17 cellular contexts compared by ENCODE assay signal in the genomic region with DNA sequence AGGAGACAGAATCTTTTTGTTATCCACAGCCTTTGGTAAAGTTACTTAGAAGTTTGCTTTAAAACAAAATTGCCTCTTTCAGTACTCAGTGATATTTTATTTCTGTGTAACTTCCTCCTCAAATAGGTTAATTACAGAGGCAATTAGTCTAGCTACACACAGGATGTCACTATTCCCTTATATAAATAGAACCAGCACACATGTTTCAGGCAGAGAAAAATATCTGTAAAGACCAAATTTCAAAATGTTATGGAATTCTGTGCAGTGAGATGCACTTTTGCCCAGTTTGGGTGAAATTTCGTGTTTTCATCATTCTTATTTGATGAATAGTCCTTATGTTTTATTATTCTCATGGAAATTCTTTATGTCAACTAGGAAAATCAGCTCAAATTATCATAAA.
DNase-seq lines count a peak whose midpoint lies in the region; ATAC-seq and TF ChIP-seq lines count a peak whose summit lies in the region.
"Had no signal": no experiment of that assay in that cellular context is flagged by ENCODE, and none has a peak within 500 bp of the region (broad histone marks: within the 10 kb centered on the region; RNA-seq: fewer than 3 reads in every experiment).

No MANE protein-coding gene starts in this region.

- no peak overlapping the region for H3K4me3 ChIP-seq in Karpas-422 (ENCODE audit: low read length)
- H3K4me3 ChIP-seq in right lobe of liver: no peak overlapping the region
- no peak overlapping the region for H3K4me3 ChIP-seq in CD8-positive, alpha-beta T cell (ENCODE audit: low read depth, low read length)

- POLR2A ChIA-PET in HEK293T (lab: Yijun Ruan, JAX): no interaction called here
- POLR2A ChIA-PET in CD8-positive, alpha-beta T cell (lab: Charles Lee): no interaction called here

- WGBS in right lobe of liver (ENCODE audit: insufficient coverage, low coverage, low lambda C conversion rate, missing lambda C conversion rate): 35% methylated on average over 1 of the region's 1 CpG

- H3K9me3 Mint-ChIP-seq in CD8-positive, alpha-beta T cell: no peaks in the 10 kb centered on the region
- H3K9me3 Mint-ChIP-seq: naive B cell had no signal

- H3K9me2 ChIP-seq in Karpas-422 (replicated peaks; ENCODE audit: insufficient read depth, low read length): no peaks in the 10 kb centered on the region

- CTCF ChIA-PET in HEK293T (lab: Yijun Ruan, JAX): interaction anchor here (0.6 kb wide), 1 partner anchor 36 kb away, joined by 8 read pairs; no protein-coding TSS in a partner anchor
- CTCF ChIA-PET in CD8-positive, alpha-beta T cell (lab: Charles Lee): no interaction called here

- H3K4me2 ChIP-seq in Karpas-422 (ENCODE audit: low read depth, low read length, poor library complexity, severe bottlenecking): peak overlapping the region; percentile 30

- H3K9ac ChIP-seq in Karpas-422 (ENCODE audit: low read length): no peak overlapping the region

- H3K36me3 ChIP-seq in Karpas-422 (ENCODE audit: insufficient read depth, low read length): no peaks in the 10 kb centered on the region
- H3K36me3 ChIP-seq in right lobe of liver: no peaks in the 10 kb centered on the region
- H3K36me3 ChIP-seq in CD8-positive, alpha-beta T cell (ENCODE audit: insufficient read depth, low read length): no peaks in the 10 kb centered on the region

- no peaks in the 10 kb centered on the region for H3K27me3 ChIP-seq in Karpas-422 (ENCODE audit: low read length)
- no peaks in the 10 kb centered on the region for H3K27me3 ChIP-seq in right lobe of liver
- no peaks in the 10 kb centered on the region for H3K27me3 ChIP-seq in CD8-positive, alpha-beta T cell (ENCODE audit: insufficient read depth, low read length)

- intact Hi-C loops in right lobe of liver (cut with DNase I): no loop called here
- intact Hi-C loops in CD8-positive, alpha-beta T cell (cut with DNase I, micrococcal nuclease): no loop called here

- peak in 3 of 4 donors; percentile 9 to 25 (median 23) for TF ChIP-seq CTCF in right lobe of liver (IDR thresholded peaks at IDR 0.05)
- no peak for TF ChIP-seq CTCF in CD8-positive, alpha-beta T cell (IDR thresholded peaks at IDR 0.05)

- H3K27me3 Mint-ChIP-seq in CD8-positive, alpha-beta T cell (ENCODE audit: low read depth): no peaks in the 10 kb centered on the region
- H3K27me3 Mint-ChIP-seq: naive B cell had no signal

- H3K79me2 ChIP-seq in Karpas-422 (ENCODE audit: low read length): no peaks in the 10 kb centered on the region

- H3K4me1 Mint-ChIP-seq in CD8-positive, alpha-beta T cell (ENCODE audit: low read depth): no peaks in the 10 kb centered on the region
- H3K4me1 Mint-ChIP-seq: activated naive CD4-positive, alpha-beta T cell treated with anti-CD3 and anti-CD28 coated beads, Interleukin-2, amount 50 U/mL, for 24 hours had no signal

- no peaks in the 10 kb centered on the region for H3K9me3 ChIP-seq in Karpas-422 (ENCODE audit: low read length)
- no peaks in the 10 kb centered on the region for H3K9me3 ChIP-seq in right lobe of liver
- H3K9me3 ChIP-seq in CD8-positive, alpha-beta T cell (ENCODE audit: low read length): no peaks in the 10 kb centered on the region

- ATAC-seq in right lobe of liver: peak in 1 of 4 donors; percentile 67
- ATAC-seq in CD8-positive, alpha-beta T cell: no peak
- ATAC-seq: left ventricle myocardium superior had no signal

- no peaks in the 10 kb centered on the region for H4K20me1 ChIP-seq in Karpas-422 (ENCODE audit: insufficient read depth, low read depth, low read length)

- H3K27ac ChIP-seq in Karpas-422 (ENCODE audit: low read length) (no peak overlapping the region), right lobe of liver (peak overlapping the region in 1 of 3 donors; percentile 39)
- H3K27ac ChIP-seq in CD8-positive, alpha-beta T cell (ENCODE audit: low read depth, low read length): no peak overlapping the region
- H3K27ac ChIP-seq: HL-60 had no signal

- DNase-seq in DMS53 (lab: John Stamatoyannopoulos, UW) (peak; percentile 82), Karpas-422 (peak; percentile 56), SW480 (ENCODE audit: low spot score) (peak; percentile 52), right lobe of liver (no peak), HEK293T (ENCODE audit: extremely low spot score) (no peak), KG1 (lab: John Stamatoyannopoulos, UW) (no peak)
- no peak for DNase-seq in CD8-positive, alpha-beta T cell
- DNase-seq in activated CD8-positive, alpha-beta memory T cell treated with anti-CD3 and anti-CD28 coated beads, Interleukin-2, amount 50 U/mL, for 48 hours: no peak
- DNase-seq: activated CD8-positive, alpha-beta memory T cell treated with anti-CD3 and anti-CD28 coated beads, Interleukin-2, amount 50 U/mL, for 4 hours; effector CD8-positive, alpha-beta T cell; Kasumi-1; left ventricle myocardium superior; naive B cell; SIG-M5; T1000 had no signal

- no peak for TF ChIP-seq POLR2A in right lobe of liver (IDR thresholded peaks at IDR 0.05)

- H3K4me1 ChIP-seq in Karpas-422 (ENCODE audit: low read length): peaks cover 42% of the 10 kb centered on the region
- peaks cover 0 to 29% (median 14%) of the 10 kb centered on the region in 4 donors for H3K4me1 ChIP-seq in right lobe of liver
- H3K4me1 ChIP-seq in CD8-positive, alpha-beta T cell (ENCODE audit: insufficient read depth, low read length): no peaks in the 10 kb centered on the region

- no peak overlapping the region for H3K4me3 Mint-ChIP-seq in CD8-positive, alpha-beta T cell
- H3K4me3 Mint-ChIP-seq: activated naive CD4-positive, alpha-beta T cell treated with anti-CD3 and anti-CD28 coated beads, Interleukin-2, amount 50 U/mL, for 24 hours had no signal

- no peaks in the 10 kb centered on the region for H3K36me3 Mint-ChIP-seq in CD8-positive, alpha-beta T cell
- H3K36me3 Mint-ChIP-seq: activated naive CD4-positive, alpha-beta T cell treated with anti-CD3 and anti-CD28 coated beads, Interleukin-2, amount 50 U/mL, for 24 hours; naive B cell had no signal

- no peak overlapping the region for H3K27ac Mint-ChIP-seq in CD8-positive, alpha-beta T cell
- H3K27ac Mint-ChIP-seq: activated naive CD4-positive, alpha-beta T cell treated with anti-CD3 and anti-CD28 coated beads, Interleukin-2, amount 50 U/mL, for 24 hours had no signal

- no peak overlapping the region for H2AFZ ChIP-seq in Karpas-422 (ENCODE audit: low read length)

TF ChIP-seq in HEK293T, 16 proteins besides CTCF, POLR2A, EP300 and RAD21:
- TF ChIP-seq, protein P1, sequence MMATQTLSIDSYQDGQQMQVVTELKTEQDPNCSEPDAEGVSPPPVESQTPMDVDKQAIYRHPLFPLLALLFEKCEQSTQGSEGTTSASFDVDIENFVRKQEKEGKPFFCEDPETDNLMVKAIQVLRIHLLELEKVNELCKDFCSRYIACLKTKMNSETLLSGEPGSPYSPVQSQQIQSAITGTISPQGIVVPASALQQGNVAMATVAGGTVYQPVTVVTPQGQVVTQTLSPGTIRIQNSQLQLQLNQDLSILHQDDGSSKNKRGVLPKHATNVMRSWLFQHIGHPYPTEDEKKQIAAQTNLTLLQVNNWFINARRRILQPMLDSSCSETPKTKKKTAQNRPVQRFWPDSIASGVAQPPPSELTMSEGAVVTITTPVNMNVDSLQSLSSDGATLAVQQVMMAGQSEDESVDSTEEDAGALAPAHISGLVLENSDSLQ (IDR thresholded peaks at IDR 0.05): no peak
- TF ChIP-seq FOXM1 (IDR thresholded peaks at IDR 0.05; ENCODE audit: borderline replicate concordance): no peak
- TF ChIP-seq FOXK2 (IDR thresholded peaks at IDR 0.05): no peak
- TF ChIP-seq TARDBP (IDR thresholded peaks at IDR 0.05): no peak
- TF ChIP-seq HDGF (IDR thresholded peaks at IDR 0.05; ENCODE audit: borderline replicate concordance): no peak
- TF ChIP-seq ARNT (IDR thresholded peaks at IDR 0.05): no peak
- TF ChIP-seq SUZ12 (IDR thresholded peaks at IDR 0.05): no peak
- TF ChIP-seq SP1 (IDR thresholded peaks at IDR 0.05): no peak
- TF ChIP-seq ZNF384 (IDR thresholded peaks at IDR 0.05): no peak
- TF ChIP-seq L3MBTL2 (conservative IDR thresholded peaks at IDR 0.05): no peak
- TF ChIP-seq ELF4 (IDR thresholded peaks at IDR 0.05): no peak
- TF ChIP-seq FOXA1 (IDR thresholded peaks at IDR 0.05): no peak
- no peak for TF ChIP-seq CTBP1 (IDR thresholded peaks at IDR 0.05; ENCODE audit: borderline replicate concordance)
- TF ChIP-seq BHLHE40 (IDR thresholded peaks at IDR 0.05; ENCODE audit: borderline replicate concordance): no peak
- no peak for TF ChIP-seq NFRKB (IDR thresholded peaks at IDR 0.05)

Comparison
In these comparisons a context has a peak if more than half of its experiments do, and no peak if none do; other contexts are left out.
1. DNase-seq: peak in DMS53 (single experiment), Karpas-422 (single experiment) and SW480 (single experiment); none in right lobe of liver (0 of 3), HEK293T (single experiment), KG1 (single experiment), CD8-positive, alpha-beta T cell (0 of 7) and activated CD8-positive, alpha-beta memory T cell treated with anti-CD3 and anti-CD28 coated beads, Interleukin-2, amount 50 U/mL, for 48 hours (single experiment).